Comparison of ENCODE assay signal across 8 cellular contexts in genomic region chr15:42498212-42499038, GRCh38. TPM values are rescaled to one million over a fixed set of nuclear protein-coding genes. Genes with fewer than 3 reads are reported as not detected.
DNase-seq lines count a peak whose midpoint lies in the region; ATAC-seq lines count a peak whose summit lies in the region.
"Had no signal": no experiment of that assay in that cellular context is flagged by ENCODE, and none has a peak within 500 bp of the region (broad histone marks: within the 10 kb centered on the region; RNA-seq: fewer than 3 reads in every experiment).

No MANE protein-coding gene starts in this region.

- H3K27me3 Mint-ChIP-seq in CD4-positive, alpha-beta memory T cell: no peaks in the 10 kb centered on the region
- H3K27me3 Mint-ChIP-seq in naive thymus-derived CD4-positive, alpha-beta T cell: no peaks in the 10 kb centered on the region

- H3K27ac Mint-ChIP-seq in CD4-positive, alpha-beta memory T cell: peak overlapping the region in 6 of 7 donors; percentile 7 to 73 (median 34)
- H3K27ac Mint-ChIP-seq in naive thymus-derived CD4-positive, alpha-beta T cell: peak overlapping the region in 8 of 9 donors; percentile 27 to 84 (median 40)

- H3K27ac ChIP-seq in CD4-positive, alpha-beta memory T cell (ENCODE audit: low read depth, low read length): no peak overlapping the region
- peak overlapping the region; percentile 42; the same call in 1 of the 2 replicates for H3K27ac ChIP-seq in SJSA1
- no peak overlapping the region for H3K27ac ChIP-seq in naive thymus-derived CD4-positive, alpha-beta T cell (ENCODE audit: low read depth, low read length)

- POLR2A ChIA-PET in CD4-positive, alpha-beta memory T cell (lab: Charles Lee; ENCODE audit: partially characterized antibody): interaction anchor here (1.0 to 2.9 kb wide), 2 partner anchors 7 to 50 kb away, joined by 4 to 17 read pairs; partner anchors contain the start of genes HAUS2, LRRC57 and ZNF106
- POLR2A ChIA-PET in naive thymus-derived CD4-positive, alpha-beta T cell (lab: Charles Lee): no interaction called here

- no peaks in the 10 kb centered on the region for H3K27me3 ChIP-seq in CD4-positive, alpha-beta memory T cell (ENCODE audit: insufficient read depth, low read length)
- H3K27me3 ChIP-seq in SJSA1 (replicated peaks): no peaks in the 10 kb centered on the region
- no peaks in the 10 kb centered on the region for H3K27me3 ChIP-seq in naive thymus-derived CD4-positive, alpha-beta T cell (ENCODE audit: control insufficient read depth in 2 of 2, insufficient read depth in 2 of 2, low read length in 2 of 2)

- H3K4me3 ChIP-seq in CD4-positive, alpha-beta memory T cell (ENCODE audit: low read length in 2 of 2): no peak overlapping the region
- H3K4me3 ChIP-seq in SJSA1: no peak overlapping the region
- no peak overlapping the region for H3K4me3 ChIP-seq in naive thymus-derived CD4-positive, alpha-beta T cell (ENCODE audit: low read length)

- ATAC-seq in naive thymus-derived CD4-positive, alpha-beta T cell: no peak
- no peak for ATAC-seq in HG02759 (IDR thresholded peaks at IDR 0.05; ENCODE audit: unreplicated experiment)

- peaks cover 38 to 67% (median 51%) of the 10 kb centered on the region in 4 donors for H3K4me1 Mint-ChIP-seq in CD4-positive, alpha-beta memory T cell
- peaks cover 42 to 81% (median 70%) of the 10 kb centered on the region in 7 donors for H3K4me1 Mint-ChIP-seq in naive thymus-derived CD4-positive, alpha-beta T cell

- peaks cover 40% of the 10 kb centered on the region for H3K4me1 ChIP-seq in CD4-positive, alpha-beta memory T cell (ENCODE audit: insufficient read depth, low read length)
- peaks cover 54% of the 10 kb centered on the region for H3K4me1 ChIP-seq in SJSA1 (replicated peaks)
- peaks cover 9 to 15% of the 10 kb centered on the region in 2 donors for H3K4me1 ChIP-seq in naive thymus-derived CD4-positive, alpha-beta T cell (ENCODE audit: control insufficient read depth in 2 of 2, insufficient read depth in 2 of 2, low read length in 2 of 2)

- no peaks in the 10 kb centered on the region for H3K9me3 Mint-ChIP-seq in CD4-positive, alpha-beta memory T cell
- H3K9me3 Mint-ChIP-seq in naive thymus-derived CD4-positive, alpha-beta T cell: no peaks in the 10 kb centered on the region

- peaks cover 0 to 12% of the 10 kb centered on the region in 2 donors for H3K36me3 Mint-ChIP-seq in CD4-positive, alpha-beta memory T cell
- peaks cover 0 to 4% (median 0%) of the 10 kb centered on the region in 5 donors for H3K36me3 Mint-ChIP-seq in naive thymus-derived CD4-positive, alpha-beta T cell

- peak overlapping the region in 3 of 8 donors; percentile 12 to 52 (median 25) for H3K4me3 Mint-ChIP-seq in CD4-positive, alpha-beta memory T cell
- peak overlapping the region in 6 of 10 donors; percentile 16 to 97 (median 28) for H3K4me3 Mint-ChIP-seq in naive thymus-derived CD4-positive, alpha-beta T cell

- no peak for DNase-seq in CD4-positive, alpha-beta memory T cell
- no peak for DNase-seq in SJSA1 (ENCODE audit: low read depth in 1 of 2, low spot score in 2 of 2)
- DNase-seq in naive thymus-derived CD4-positive, alpha-beta T cell: no peak
- no peak for DNase-seq in HuH-7 (ENCODE audit: low spot score)
- DNase-seq in NCI-H187 (lab: John Stamatoyannopoulos, UW): no peak
- DNase-seq: activated CD4-positive, alpha-beta T cell treated with anti-CD3 and anti-CD28 coated beads for 1 hour; NCI-H1092 treated with DMSO at 0.1 percent for 48 hours had no signal

- no peaks in the 10 kb centered on the region for H3K9me3 ChIP-seq in CD4-positive, alpha-beta memory T cell (ENCODE audit: control insufficient read depth in 1 of 2, low read length in 2 of 2)
- no peaks in the 10 kb centered on the region; the same call in 1 of the 2 replicates for H3K9me3 ChIP-seq in SJSA1 (replicated peaks)
- H3K9me3 ChIP-seq in naive thymus-derived CD4-positive, alpha-beta T cell (ENCODE audit: control insufficient read depth in 2 of 3, low read length in 3 of 3): no peaks in the 10 kb centered on the region

- no peaks in the 10 kb centered on the region for H3K36me3 ChIP-seq in CD4-positive, alpha-beta memory T cell (ENCODE audit: insufficient read depth, low read length)
- H3K36me3 ChIP-seq in SJSA1: peaks cover 11% of the 10 kb centered on the region
- peaks cover 0 to 4% (median 0%) of the 10 kb centered on the region in 3 experiments for H3K36me3 ChIP-seq in naive thymus-derived CD4-positive, alpha-beta T cell (ENCODE audit: control insufficient read depth in 2 of 3, insufficient read depth in 3 of 3, low read length in 3 of 3)

- CTCF ChIA-PET in CD4-positive, alpha-beta memory T cell (lab: Charles Lee; ENCODE audit: partially characterized antibody): no interaction called here
- CTCF ChIA-PET in naive thymus-derived CD4-positive, alpha-beta T cell (lab: Charles Lee): interaction anchor here (0.8 kb wide), 1 partner anchor 57 kb away, joined by 3 read pairs; no protein-coding TSS in a partner anchor

- intact Hi-C loops in CD4-positive, alpha-beta memory T cell (cut with micrococcal nuclease): no loop called here
- intact Hi-C loops in naive thymus-derived CD4-positive, alpha-beta T cell (cut with micrococcal nuclease): loop anchor here in 1 of 2 donors (5.0 to 10.0 kb wide), 2 partner anchors 239 to 1296 kb away; partner anchors contain the start of genes CDAN1 and SERF2

RNA-seq across cellular contexts. Expression of gene SNAP23, which starts 3.0 kb away (rescaled TPM):
- 10 to 100 TPM; 70.6 to 72.0 TPM for total RNA-seq in CD4-positive, alpha-beta memory T cell
- 10 to 100 TPM; 81.9 to 92.3 TPM for polyA plus RNA-seq in CD4-positive, alpha-beta memory T cell
- total RNA-seq in SJSA1 (2014; rRNA removed; shearing (Covaris generic)): 88.9 and 163 TPM in 2 replicates
- total RNA-seq in naive thymus-derived CD4-positive, alpha-beta T cell: 10 to 100 TPM; 60.0 to 80.0 (median 70.6) TPM
- 10 to 100 TPM; 66.4 to 74.2 TPM for polyA plus RNA-seq in naive thymus-derived CD4-positive, alpha-beta T cell

RNA-seq across cellular contexts. Expression of gene ZNF106, which starts 7.5 kb away (rescaled TPM):
- total RNA-seq in CD4-positive, alpha-beta memory T cell: 10 to 100 TPM; 41.1 to 47.5 TPM
- 10 to 100 TPM; 16.1 to 53.2 TPM for polyA plus RNA-seq in CD4-positive, alpha-beta memory T cell
- 61.6 and 62.4 TPM in 2 replicates for total RNA-seq in SJSA1 (2014; rRNA removed; shearing (Covaris generic))
- 10 to 100 TPM; 32.4 to 54.3 (median 44.7) TPM for total RNA-seq in naive thymus-derived CD4-positive, alpha-beta T cell
- 10 to 100 TPM; 43.1 to 43.2 TPM for polyA plus RNA-seq in naive thymus-derived CD4-positive, alpha-beta T cell

RNA-seq across cellular contexts. Expression of gene LRRC57, which starts 50.2 kb away (rescaled TPM):
- 10 to 100 TPM; 19.0 to 20.0 TPM for total RNA-seq in CD4-positive, alpha-beta memory T cell
- polyA plus RNA-seq in CD4-positive, alpha-beta memory T cell: 1 to 10 TPM; 6.6 to 9.2 TPM
- total RNA-seq in SJSA1 (2014; rRNA removed; shearing (Covaris generic)): 13.9 and 24.4 TPM in 2 replicates
- total RNA-seq in naive thymus-derived CD4-positive, alpha-beta T cell: 10 to 100 TPM; 15.4 to 37.1 (median 18.0) TPM
- polyA plus RNA-seq in naive thymus-derived CD4-positive, alpha-beta T cell: 1 to 10 TPM; 4.5 to 4.8 TPM

RNA-seq across cellular contexts. Expression of gene HAUS2, which starts 50.2 kb away (rescaled TPM):
- total RNA-seq in CD4-positive, alpha-beta memory T cell: 10 to 100 TPM; 16.4 to 20.0 TPM
- 10 to 100 TPM; 26.4 to 28.2 TPM for polyA plus RNA-seq in CD4-positive, alpha-beta memory T cell
- 88.9 and 92.3 TPM in 2 replicates for total RNA-seq in SJSA1 (2014; rRNA removed; shearing (Covaris generic))
- 10 to 100 TPM; 12.0 to 35.4 (median 16.8) TPM for total RNA-seq in naive thymus-derived CD4-positive, alpha-beta T cell
- 10 to 100 TPM; 30.9 to 31.9 TPM for polyA plus RNA-seq in naive thymus-derived CD4-positive, alpha-beta T cell
